7 cellular contexts compared by ENCODE assay signal in the genomic region with DNA sequence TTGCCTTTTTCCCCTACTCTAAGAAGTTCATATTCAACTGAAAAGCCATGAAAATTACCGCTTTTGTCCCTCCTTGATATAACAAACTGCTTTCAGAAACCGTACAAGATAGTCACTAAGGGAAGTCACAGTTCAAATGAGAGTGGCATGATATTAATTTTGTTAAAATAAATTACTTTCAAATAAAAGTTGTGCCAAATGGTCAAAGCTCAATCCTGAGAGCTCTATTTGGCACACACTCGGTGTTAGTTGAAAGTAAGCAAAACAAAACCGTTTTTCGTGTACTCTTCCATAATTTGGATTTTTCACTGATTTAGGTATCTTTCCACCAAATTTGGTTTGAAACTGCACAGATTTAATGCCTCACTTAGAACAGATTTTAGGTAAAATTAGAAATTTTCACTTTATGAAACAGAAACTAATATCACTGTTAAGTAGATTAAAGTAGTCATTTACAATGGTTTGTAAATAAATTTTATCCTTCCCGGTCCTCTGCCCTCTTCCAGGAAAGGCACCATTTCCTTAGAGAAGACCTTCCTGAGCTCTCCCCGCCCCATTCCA. TPM values are rescaled to one million over a fixed set of nuclear protein-coding genes. Genes with fewer than 3 reads are reported as not detected.
DNase-seq lines count a peak whose midpoint lies in the region; ATAC-seq, FAIRE-seq and TF ChIP-seq lines count a peak whose summit lies in the region.

No MANE protein-coding gene starts in this region.

- H3K4me1 Mint-ChIP-seq in activated CD4-positive, alpha-beta memory T cell treated with anti-CD3 and anti-CD28 coated beads for 36 hours (ENCODE audit: low read depth) = peaks cover 22% of the 10 kb centered on the region
- H3K4me1 Mint-ChIP-seq in stimulated activated effector memory CD8-positive, alpha-beta T cell treated with anti-CD3 and anti-CD28 coated beads, Interleukin-12 subunit alpha, Interleukin-12 subunit beta, amount 100 ng/mL, for 72 hours = peaks cover 22% of the 10 kb centered on the region

- no peak for ATAC-seq in stimulated activated effector memory CD8-positive, alpha-beta T cell treated with anti-CD3 and anti-CD28 coated beads, Interleukin-12 subunit alpha, Interleukin-12 subunit beta, amount 100 ng/mL, for 72 hours

- no peak for FAIRE-seq in GM12891 (lab: Jason Lieb, UNC)

- H3K36me3 ChIP-seq in HEK293 (ENCODE audit: control insufficient read depth in 2 of 2, insufficient read depth in 1 of 2, low read length in 2 of 2) (no peaks in the 10 kb centered on the region), iPS DF 6.9 (ENCODE audit: control insufficient read depth, insufficient read depth, low read length) (no peaks in the 10 kb centered on the region)

- peaks cover 2% of the 10 kb centered on the region for H3K36me3 Mint-ChIP-seq in activated CD4-positive, alpha-beta memory T cell treated with anti-CD3 and anti-CD28 coated beads for 36 hours
- peaks cover 21% of the 10 kb centered on the region for H3K36me3 Mint-ChIP-seq in stimulated activated effector memory CD8-positive, alpha-beta T cell treated with anti-CD3 and anti-CD28 coated beads, Interleukin-12 subunit alpha, Interleukin-12 subunit beta, amount 100 ng/mL, for 72 hours

- peak overlapping the region; percentile 63 for H3K4me3 ChIP-seq in HEK293 (ENCODE audit: low read depth, low read length)
- H3K4me3 ChIP-seq in iPS DF 6.9 (ENCODE audit: low read length) = peak overlapping the region; percentile 88; the same call in 1 of the 2 replicates

- peak overlapping the region; percentile 97 for H3K27ac Mint-ChIP-seq in activated CD4-positive, alpha-beta memory T cell treated with anti-CD3 and anti-CD28 coated beads for 36 hours
- peak overlapping the region; percentile 96 for H3K27ac Mint-ChIP-seq in stimulated activated effector memory CD8-positive, alpha-beta T cell treated with anti-CD3 and anti-CD28 coated beads, Interleukin-12 subunit alpha, Interleukin-12 subunit beta, amount 100 ng/mL, for 72 hours

- POLR2A ChIA-PET in HEK293 (lab: Yijun Ruan, JAX) = interaction anchor here (1.3 kb wide), 2 partner anchors 17 to 171 kb away, joined by 4 to 5 read pairs; no protein-coding TSS in a partner anchor
- POLR2A ChIA-PET in activated CD4-positive, alpha-beta memory T cell treated with anti-CD3 and anti-CD28 coated beads for 36 hours (lab: Charles Lee) = interaction anchor here (1.2 to 2.1 kb wide), 5 partner anchors 116 to 423 kb away, joined by 4 to 18 read pairs (median 6); a partner anchor contains a TSS

- DNase-seq in activated CD4-positive, alpha-beta memory T cell treated with anti-CD3 and anti-CD28 coated beads for 36 hours = no peak
- DNase-seq in iPS DF 6.9 (ENCODE audit: low read depth, low spot score) = no peak
- DNase-seq in stimulated activated effector memory CD8-positive, alpha-beta T cell treated with anti-CD3 and anti-CD28 coated beads, Interleukin-12 subunit alpha, Interleukin-12 subunit beta, amount 100 ng/mL, for 72 hours (ENCODE audit: low spot score in 2 of 2) = no peak
- DNase-seq in OCI-M1 (lab: John Stamatoyannopoulos, UW) = no peak
- no peak for DNase-seq in GM12891 (ENCODE audit: insufficient read length, low spot score)
- DNase-seq in HuH-7 (ENCODE audit: low spot score) = no peak

- peaks cover 2% of the 10 kb centered on the region for H3K27me3 Mint-ChIP-seq in activated CD4-positive, alpha-beta memory T cell treated with anti-CD3 and anti-CD28 coated beads for 36 hours

- intact Hi-C loops in activated CD4-positive, alpha-beta memory T cell treated with anti-CD3 and anti-CD28 coated beads for 36 hours (cut with micrococcal nuclease) = loop anchor here (2.0 to 10.0 kb wide), 5 partner anchors 100 to 1356 kb away; a partner anchor contains a TSS

- H3K4me1 ChIP-seq in HEK293 (ENCODE audit: control insufficient read depth, insufficient read depth, low read length) (no peaks in the 10 kb centered on the region), iPS DF 6.9 (ENCODE audit: control insufficient read depth, insufficient read depth, low read length) (peaks cover 2% of the 10 kb centered on the region; the same call in 1 of the 2 replicates)

- TF ChIP-seq POLR2A in GM12891 (IDR thresholded peaks at IDR 0.05; ENCODE audit: low read depth, low read length) = no peak

- H3K9me3 Mint-ChIP-seq in activated CD4-positive, alpha-beta memory T cell treated with anti-CD3 and anti-CD28 coated beads for 36 hours = no peaks in the 10 kb centered on the region
- H3K9me3 Mint-ChIP-seq in stimulated activated effector memory CD8-positive, alpha-beta T cell treated with anti-CD3 and anti-CD28 coated beads, Interleukin-12 subunit alpha, Interleukin-12 subunit beta, amount 100 ng/mL, for 72 hours = no peaks in the 10 kb centered on the region

- no peak for TF ChIP-seq CTCF in HEK293 (tag by site-specific recombination; IDR thresholded peaks at IDR 0.05)

- CTCF ChIA-PET in HEK293 (lab: Yijun Ruan, JAX) = no interaction called here
- CTCF ChIA-PET in activated CD4-positive, alpha-beta memory T cell treated with anti-CD3 and anti-CD28 coated beads for 36 hours (lab: Charles Lee) = interaction anchor here (0.9 to 1.8 kb wide), 5 partner anchors 15 to 172 kb away, joined by 3 to 10 read pairs (median 3); no protein-coding TSS in a partner anchor

- WGBS in iPS DF 6.9 (ENCODE audit: insufficient coverage, insufficient read length) = no CpG with 5 or more reads among the region's 7 CpGs

- H3K4me3 Mint-ChIP-seq in activated CD4-positive, alpha-beta memory T cell treated with anti-CD3 and anti-CD28 coated beads for 36 hours = peak overlapping the region; percentile 98
- peak overlapping the region; percentile 93 for H3K4me3 Mint-ChIP-seq in stimulated activated effector memory CD8-positive, alpha-beta T cell treated with anti-CD3 and anti-CD28 coated beads, Interleukin-12 subunit alpha, Interleukin-12 subunit beta, amount 100 ng/mL, for 72 hours

- H3K9me3 ChIP-seq in HEK293 (ENCODE audit: control insufficient read depth, insufficient read depth, low read depth, low read length) (no peaks in the 10 kb centered on the region), iPS DF 6.9 (ENCODE audit: control insufficient read depth, insufficient read depth, low read length) (no peaks in the 10 kb centered on the region)

- H3K27ac ChIP-seq in HEK293 (ENCODE audit: extremely low read depth, low read depth, low read length) (no peak overlapping the region), iPS DF 6.9 (ENCODE audit: low read length) (no peak overlapping the region)

- H3K27me3 ChIP-seq in iPS DF 6.9 (ENCODE audit: control insufficient read depth, insufficient read depth, low read length) = no peaks in the 10 kb centered on the region

TF ChIP-seq in HEK293, 187 proteins besides CTCF, POLR2A, EP300 and RAD21:
- TF ChIP-seq SALL2 (tag by site-specific recombination; IDR thresholded peaks at IDR 0.05; ENCODE audit: borderline replicate concordance) = no peak
- TF ChIP-seq ZNF311 (tag by site-specific recombination; IDR thresholded peaks at IDR 0.05; ENCODE audit: borderline replicate concordance) = no peak
- TF ChIP-seq ZNF629 (tag by site-specific recombination; IDR thresholded peaks at IDR 0.05) = no peak

TF ChIP-seq in GM12891, 5 proteins besides CTCF, POLR2A, EP300 and RAD21:
- TF ChIP-seq POLR2AphosphoS5 (IDR thresholded peaks at IDR 0.05; ENCODE audit: low read depth, low read length) (no peak), TAF1 (IDR thresholded peaks at IDR 0.05; ENCODE audit: low read depth, low read length) (no peak), SPI1 (IDR thresholded peaks at IDR 0.05; ENCODE audit: low read depth, low read length) (no peak), PAX5 (IDR thresholded peaks at IDR 0.05; ENCODE audit: insufficient read depth, low read length, severe bottlenecking) (no peak), POU2F2 (IDR thresholded peaks at IDR 0.05; ENCODE audit: low read depth, low read length) (no peak)

RNA-seq across cellular contexts. Expression of a gene that starts 0.7 kb away (rescaled TPM):
- total RNA-seq in activated CD4-positive, alpha-beta memory T cell treated with anti-CD3 and anti-CD28 coated beads for 36 hours = 10 to 100 TPM; 17.2 to 17.9 TPM
- polyA plus RNA-seq in GM12891 (2012; ENCODE audit: low read depth, missing spikeins) = 8.6 TPM
